In the genomic region with DNA sequence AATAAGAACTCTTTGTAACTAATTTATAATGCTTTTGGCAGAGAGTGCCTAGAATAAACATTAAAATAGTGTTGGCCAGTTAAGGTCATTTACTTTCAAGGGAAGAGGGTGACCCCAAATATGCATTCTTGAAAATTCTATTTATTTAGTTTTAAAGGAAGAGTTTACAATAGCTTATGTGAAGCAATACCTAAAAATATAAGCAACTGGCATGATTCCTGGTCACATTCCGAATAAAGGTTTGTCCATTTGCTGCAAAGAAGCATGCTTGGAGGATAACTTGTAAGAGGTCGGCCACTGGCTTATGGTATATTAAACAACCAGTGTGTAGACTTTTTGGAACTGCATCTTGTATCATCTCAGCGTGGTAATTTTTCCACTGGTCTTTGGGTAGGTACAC, we compare ENCODE assay signal across 22 cellular contexts. TPM values are rescaled to one million over a fixed set of nuclear protein-coding genes. Genes with fewer than 3 reads are reported as not detected.
"Had no signal": no experiment of that assay in that cellular context is flagged by ENCODE, and none has a peak within 500 bp of the region (broad histone marks: within the 10 kb centered on the region; RNA-seq: fewer than 3 reads in every experiment).

No MANE protein-coding gene starts in this region.

- ATAC-seq: activated CD8-positive, alpha-beta memory T cell treated with anti-CD3 and anti-CD28 coated beads, Interleukin-2, amount 10 ng/mL, durations not matched to agents 7 days and 5 days; lower lobe of right lung; natural killer cell treated with Interleukin-12 subunit alpha and Interleukin-12 subunit beta and Interleukin-15 and Interleukin-18, amount 100 ng/mL, for 72 hours; pancreas; SK-N-SH treated with all-trans-retinoic acid at 6 μM for 48 hours had no signal

- H3K27me3 ChIP-seq: neutrophil, pancreas, tibial nerve had no signal

- H3K27ac Mint-ChIP-seq: activated B cell treated with CpG ODN at 0.5 μM for 24 hours; activated CD4-positive, alpha-beta memory T cell treated with anti-CD3 and anti-CD28 coated beads for 36 hours; activated CD8-positive, alpha-beta memory T cell treated with anti-CD3 and anti-CD28 coated beads, Interleukin-2, amount 10 ng/mL, durations not matched to agents 7 days and 5 days; activated naive CD8-positive, alpha-beta T cell treated with anti-CD3 and anti-CD28 coated beads for 36 hours; natural killer cell treated with Interleukin-12 subunit alpha and Interleukin-12 subunit beta and Interleukin-15 and Interleukin-18, amount 100 ng/mL, for 72 hours had no signal

- H3K36me3 ChIP-seq: lower lobe of right lung, neutrophil, pancreas had no signal

- H3K27me3 Mint-ChIP-seq: activated B cell treated with CpG ODN at 0.5 μM for 24 hours; activated CD8-positive, alpha-beta memory T cell treated with anti-CD3 and anti-CD28 coated beads, Interleukin-2, amount 10 ng/mL, durations not matched to agents 7 days and 5 days; activated naive CD8-positive, alpha-beta T cell treated with anti-CD3 and anti-CD28 coated beads for 36 hours; central memory CD8-positive, alpha-beta T cell; natural killer cell treated with Interleukin-12 subunit alpha and Interleukin-12 subunit beta and Interleukin-15 and Interleukin-18, amount 100 ng/mL, for 72 hours had no signal

- H3K36me3 Mint-ChIP-seq: activated CD4-positive, alpha-beta memory T cell treated with anti-CD3 and anti-CD28 coated beads for 36 hours; activated CD8-positive, alpha-beta memory T cell treated with anti-CD3 and anti-CD28 coated beads, Interleukin-2, amount 10 ng/mL, durations not matched to agents 7 days and 5 days; activated naive CD8-positive, alpha-beta T cell treated with anti-CD3 and anti-CD28 coated beads for 36 hours; natural killer cell treated with Interleukin-12 subunit alpha and Interleukin-12 subunit beta and Interleukin-15 and Interleukin-18, amount 100 ng/mL, for 72 hours had no signal

- H3K27ac ChIP-seq: lower lobe of right lung, neutrophil, pancreas had no signal

- H3K9me3 ChIP-seq: lower lobe of right lung, neutrophil, pancreas had no signal

- H3K4me3 Mint-ChIP-seq: activated B cell treated with CpG ODN at 0.5 μM for 24 hours; activated CD4-positive, alpha-beta memory T cell treated with anti-CD3 and anti-CD28 coated beads for 36 hours; activated CD8-positive, alpha-beta memory T cell treated with anti-CD3 and anti-CD28 coated beads, Interleukin-2, amount 10 ng/mL, durations not matched to agents 7 days and 5 days; activated naive CD8-positive, alpha-beta T cell treated with anti-CD3 and anti-CD28 coated beads for 36 hours; central memory CD8-positive, alpha-beta T cell; natural killer cell treated with Interleukin-12 subunit alpha and Interleukin-12 subunit beta and Interleukin-15 and Interleukin-18, amount 100 ng/mL, for 72 hours had no signal

- DNase-seq: activated B cell treated with CpG ODN at 0.5 μM for 24 hours; activated CD4-positive, alpha-beta memory T cell treated with anti-CD3 and anti-CD28 coated beads for 36 hours; activated CD4-positive, alpha-beta T cell treated with anti-CD3 and anti-CD28 coated beads for 4 hours; activated CD8-positive, alpha-beta memory T cell treated with anti-CD3 and anti-CD28 coated beads, Interleukin-2, amount 10 ng/mL, durations not matched to agents 7 days and 5 days; activated naive CD8-positive, alpha-beta T cell treated with anti-CD3 and anti-CD28 coated beads for 36 hours; amygdala; erythroblast; lower lobe of right lung; pancreas; stimulated activated CD4-positive, alpha-beta T cell treated with anti-CD3 and anti-CD28 coated beads, Interleukin-12 subunit alpha, Interleukin-12 subunit beta, amount 100 ng/mL, for 4 hours; stimulated activated CD4-positive, alpha-beta T cell treated with anti-CD3 and anti-CD28 coated beads, Interleukin-1b, Interleukin-23, amount 100 ng/mL, for 48 hours; stimulated activated CD8-positive, alpha-beta memory T cell treated with anti-CD3 and anti-CD28 coated beads, Interleukin-4, amount 100 ng/mL, for 48 hours; stimulated activated naive CD4-positive, alpha-beta T cell treated with Interleukin-2 at 50 U/mL for 16 hours; substantia nigra; T-helper 1 cell; T-helper 9 cell had no signal

- H3K4me3 ChIP-seq: coronary artery, lower lobe of right lung, pancreas, tibial nerve had no signal

- H3K4me1 Mint-ChIP-seq: activated CD8-positive, alpha-beta memory T cell treated with anti-CD3 and anti-CD28 coated beads, Interleukin-2, amount 10 ng/mL, durations not matched to agents 7 days and 5 days; central memory CD8-positive, alpha-beta T cell had no signal

- H3K9me3 Mint-ChIP-seq: activated CD4-positive, alpha-beta memory T cell treated with anti-CD3 and anti-CD28 coated beads for 36 hours; activated naive CD8-positive, alpha-beta T cell treated with anti-CD3 and anti-CD28 coated beads for 36 hours had no signal

- FAIRE-seq: pancreas had no signal

RNA-seq across cellular contexts. Expression of a gene that starts 10.2 kb away (rescaled TPM):
- total RNA-seq: activated B cell treated with CpG ODN at 0.5 μM for 24 hours; activated CD4-positive, alpha-beta memory T cell treated with anti-CD3 and anti-CD28 coated beads for 36 hours; activated CD8-positive, alpha-beta memory T cell treated with anti-CD3 and anti-CD28 coated beads, Interleukin-2, amount 10 ng/mL, durations not matched to agents 7 days and 5 days had no signal
